12 cellular contexts compared by ENCODE assay signal in genomic region chr11:66188580-66188979, GRCh38.
DNase-seq lines count a peak whose midpoint lies in the region; ATAC-seq and TF ChIP-seq lines count a peak whose summit lies in the region.
"Had no signal": no experiment of that assay in that cellular context is flagged by ENCODE, and none has a peak within 500 bp of the region (broad histone marks: within the 10 kb centered on the region; RNA-seq: fewer than 3 reads in every experiment).

No MANE protein-coding gene starts in this region.

- intact Hi-C loops in CD8-positive, alpha-beta T cell (cut with DNase I, micrococcal nuclease): loop anchor here in 1 of 2 experiments (5.0 kb wide), 1 partner anchor 1044 kb away; no protein-coding TSS in a partner anchor

- no peak overlapping the region for H3K4me3 ChIP-seq in CD8-positive, alpha-beta T cell (ENCODE audit: low read depth, low read length)
- no peak overlapping the region for H3K4me3 ChIP-seq in brain microvascular endothelial cell (ENCODE audit: low read depth, low read length)
- H3K4me3 ChIP-seq in kidney epithelial cell (ENCODE audit: low read depth, low read length): no peak overlapping the region
- H3K4me3 ChIP-seq: colonic mucosa had no signal

- ATAC-seq in CD8-positive, alpha-beta T cell: no peak
- ATAC-seq in GM21737 (IDR thresholded peaks at IDR 0.05; ENCODE audit: unreplicated experiment): no peak
- no peak for ATAC-seq in HG03354 (IDR thresholded peaks at IDR 0.05; ENCODE audit: poor library complexity, severe bottlenecking, unreplicated experiment)

- H3K36me3 ChIP-seq in CD8-positive, alpha-beta T cell (ENCODE audit: insufficient read depth, low read length): peaks cover 23% of the 10 kb centered on the region
- H3K36me3 ChIP-seq in brain microvascular endothelial cell (replicated peaks) (peaks cover 2% of the 10 kb centered on the region), kidney epithelial cell (ENCODE audit: control insufficient read depth, insufficient read depth, low read length) (no peaks in the 10 kb centered on the region)
- H3K36me3 ChIP-seq: colonic mucosa had no signal

- H3K27ac Mint-ChIP-seq in CD8-positive, alpha-beta T cell: peak overlapping the region; percentile 41

- peaks cover 11% of the 10 kb centered on the region for H3K4me1 ChIP-seq in CD8-positive, alpha-beta T cell (ENCODE audit: insufficient read depth, low read length)
- H3K4me1 ChIP-seq: colonic mucosa had no signal

- H3K4me3 Mint-ChIP-seq in CD8-positive, alpha-beta T cell: no peak overlapping the region

- DNase-seq in CD8-positive, alpha-beta T cell: no peak
- peak; percentile 56 for DNase-seq in LHCN-M2 (ENCODE audit: low read depth)
- DNase-seq in brain microvascular endothelial cell: peak; percentile 68
- DNase-seq in kidney epithelial cell (ENCODE audit: low read depth): peak; percentile 21
- DNase-seq in MV-4-11 (lab: John Stamatoyannopoulos, UW): no peak
- no peak for DNase-seq in NCI-H82 treated with DMSO at 0.1 percent for 48 hours (lab: John Stamatoyannopoulos, UW; ENCODE audit: unreplicated experiment)
- DNase-seq: colonic mucosa, DMS 273 treated with DMSO at 0.1 percent for 48 hours, KG1, SHP77 had no signal

- POLR2A ChIA-PET in CD8-positive, alpha-beta T cell (lab: Charles Lee): no interaction called here

- peaks cover 60% of the 10 kb centered on the region for H3K4me1 Mint-ChIP-seq in CD8-positive, alpha-beta T cell (ENCODE audit: low read depth)

- CTCF ChIA-PET in CD8-positive, alpha-beta T cell (lab: Charles Lee): no interaction called here

- no peak overlapping the region for H3K27ac ChIP-seq in CD8-positive, alpha-beta T cell (ENCODE audit: low read depth, low read length)
- peak overlapping the region; percentile 28 for H3K27ac ChIP-seq in brain microvascular endothelial cell
- H3K27ac ChIP-seq: colonic mucosa had no signal

- no peak for TF ChIP-seq CTCF in CD8-positive, alpha-beta T cell (IDR thresholded peaks at IDR 0.05)
- TF ChIP-seq CTCF in brain microvascular endothelial cell (IDR thresholded peaks at IDR 0.05; ENCODE audit: low read depth, low read length, missing control alignments) (no peak), kidney epithelial cell (IDR thresholded peaks at IDR 0.05; ENCODE audit: insufficient read depth, low read length, poor library complexity, severe bottlenecking) (no peak)

- in situ Hi-C loops in brain microvascular endothelial cell (cut with HindIII; ENCODE audit: low pct_ligation_motif_present, low sequenced_read_pairs): no loop called here

- H3K27me3 Mint-ChIP-seq in CD8-positive, alpha-beta T cell (ENCODE audit: low read depth): no peaks in the 10 kb centered on the region

- H3K9me3 Mint-ChIP-seq in CD8-positive, alpha-beta T cell: no peaks in the 10 kb centered on the region

- H3K9me3 ChIP-seq in CD8-positive, alpha-beta T cell (ENCODE audit: low read length): no peaks in the 10 kb centered on the region
- H3K9me3 ChIP-seq: colonic mucosa had no signal

- H3K36me3 Mint-ChIP-seq in CD8-positive, alpha-beta T cell: peaks cover 72% of the 10 kb centered on the region

- no peaks in the 10 kb centered on the region for H3K27me3 ChIP-seq in CD8-positive, alpha-beta T cell (ENCODE audit: insufficient read depth, low read length)
- H3K27me3 ChIP-seq in brain microvascular endothelial cell (replicated peaks) (no peaks in the 10 kb centered on the region), kidney epithelial cell (ENCODE audit: control insufficient read depth, insufficient read depth, low read length) (no peaks in the 10 kb centered on the region)
- H3K27me3 ChIP-seq: colonic mucosa had no signal

Comparison
In these comparisons a context has a peak if more than half of its experiments do, and no peak if none do; other contexts are left out.
1. DNase-seq: peak in LHCN-M2 (single experiment), brain microvascular endothelial cell (single experiment) and kidney epithelial cell (single experiment); none in CD8-positive, alpha-beta T cell (0 of 7), MV-4-11 (single experiment) and NCI-H82 treated with DMSO at 0.1 percent for 48 hours (single experiment).